ENCODE assay signal across 21 cellular contexts in the genomic region with DNA sequence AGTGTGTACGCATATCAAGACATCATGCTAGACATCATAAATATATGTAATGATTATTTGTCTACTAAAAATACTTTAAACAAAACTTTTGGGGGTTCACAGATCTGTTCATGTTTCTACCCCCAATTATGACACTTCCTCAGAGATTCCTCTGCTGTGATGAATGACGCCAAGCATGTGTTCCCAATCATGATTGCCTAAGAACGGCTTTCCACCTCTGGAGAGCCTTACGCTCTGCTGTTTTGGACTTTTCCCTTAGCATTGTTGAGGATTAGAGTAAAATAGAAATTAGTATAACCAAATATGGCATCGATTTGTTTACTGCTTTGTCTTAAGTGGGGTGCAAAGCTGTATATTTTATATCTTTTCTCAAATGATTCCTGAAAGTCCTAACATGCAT.
"Had no signal": no experiment of that assay in that cellular context is flagged by ENCODE, and none has a peak within 500 bp of the region (broad histone marks: within the 10 kb centered on the region; RNA-seq: fewer than 3 reads in every experiment).

No MANE protein-coding gene starts in this region.

- H3K36me3 ChIP-seq: heart left ventricle, prostate gland, right lobe of liver, spleen, tibial artery, upper lobe of left lung, uterus had no signal

- H3K9me3 ChIP-seq: heart left ventricle, prostate gland, right lobe of liver, spleen, tibial artery, upper lobe of left lung, uterus had no signal

- H3K27me3 ChIP-seq: heart left ventricle, right lobe of liver, spleen, tibial artery, upper lobe of left lung, uterus had no signal

- H3K9ac ChIP-seq: parathyroid adenoma had no signal

- H3K27ac ChIP-seq: dorsolateral prefrontal cortex, heart left ventricle, parathyroid adenoma, prostate gland, spleen, tibial artery, upper lobe of left lung, uterus had no signal

- H3K4me3 ChIP-seq: dorsolateral prefrontal cortex, heart left ventricle, prostate gland, right lobe of liver, spleen, tibial artery, upper lobe of left lung, uterus had no signal

- DNase-seq: cortex of kidney; dorsolateral prefrontal cortex; effector CD8-positive, alpha-beta T cell; foreskin melanocyte; heart left ventricle; hippocampal formation; left colon; mammary epithelial cell; naive thymus-derived CD4-positive, alpha-beta T cell; nephron progenitor cell; spleen; stimulated activated CD4-positive, alpha-beta T cell treated with anti-CD3 and anti-CD28 coated beads, Interleukin-15, amount 100 ng/mL, for 24 hours; stimulated activated CD4-positive, alpha-beta T cell treated with anti-CD3 and anti-CD28 coated beads, Interleukin-1b, Interleukin-23, amount 100 ng/mL, for 48 hours; stimulated activated CD4-positive, alpha-beta T cell treated with anti-CD3 and anti-CD28 coated beads, Interleukin-4, amount 100 ng/mL, for 24 hours; tibial artery; upper lobe of left lung; uterus had no signal

- ATAC-seq: heart left ventricle; left colon; naive thymus-derived CD4-positive, alpha-beta T cell; stimulated activated memory B cell treated with anti-CD40 and anti-IgM and Interleukin-4, amounts not matched to agents 10 μg/mL and 1 μg/mL and 100 μg/mL, for 72 hours had no signal

- H2AFZ ChIP-seq: parathyroid adenoma had no signal

- H3K79me2 ChIP-seq: parathyroid adenoma had no signal

- H3K4me1 ChIP-seq: parathyroid adenoma, prostate gland, spleen, tibial artery, uterus had no signal
